ENCODE assay signal across 11 cellular contexts in the genomic region with DNA sequence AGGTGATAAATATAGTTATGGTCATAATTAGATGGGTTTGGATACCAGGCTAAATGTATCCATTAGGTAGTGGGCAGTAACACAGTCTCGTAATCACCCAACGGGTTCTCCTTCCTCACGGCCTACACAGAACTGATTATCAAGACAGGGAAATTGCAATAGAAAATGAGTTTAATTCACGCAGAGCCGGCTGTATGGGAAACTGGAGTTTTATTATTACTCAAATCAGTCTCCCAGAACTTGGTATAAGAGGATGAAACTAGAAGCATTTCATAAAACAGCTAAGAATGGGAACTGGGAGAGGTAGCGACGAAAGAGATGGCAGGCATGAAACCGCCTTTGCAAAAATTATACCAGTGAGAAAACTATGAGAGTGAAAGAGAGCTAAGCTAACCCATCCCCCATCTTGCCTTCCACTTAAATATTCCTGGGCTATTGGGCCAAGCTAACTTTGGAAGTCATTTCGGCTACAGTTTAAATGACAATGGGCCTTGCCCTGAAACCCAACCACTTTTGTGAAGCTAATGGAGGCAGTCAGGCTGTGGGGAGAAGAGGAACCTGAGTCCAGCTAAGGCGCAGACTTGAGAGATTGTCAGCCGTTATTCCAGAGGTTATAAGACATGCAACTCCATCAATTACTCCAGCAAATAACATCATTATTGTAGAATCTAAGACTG. TPM values are rescaled to one million over a fixed set of nuclear protein-coding genes. Genes with fewer than 3 reads are reported as not detected.
A peak's percentile ranks its signal among the peaks of the same experiment; 100 is the strongest.
DNase-seq lines count a peak whose midpoint lies in the region; ATAC-seq and TF ChIP-seq lines count a peak whose summit lies in the region.
"Had no signal": no experiment of that assay in that cellular context is flagged by ENCODE, and none has a peak within 500 bp of the region (broad histone marks: within the 10 kb centered on the region; RNA-seq: fewer than 3 reads in every experiment).

No MANE protein-coding gene starts in this region.

- H3K4me3 ChIP-seq in GM23338 = peak overlapping the region; percentile 42
- no peak overlapping the region for H3K4me3 ChIP-seq in mesendoderm (ENCODE audit: low read length)
- H3K4me3 ChIP-seq: Peyer's patch had no signal

- peak overlapping the region; percentile 98 for H3K27ac Mint-ChIP-seq in GM23338
- H3K27ac Mint-ChIP-seq: nephron progenitor cell had no signal

- H3K4me1 ChIP-seq in GM23338 (ENCODE audit: insufficient read depth) = peaks cover 55% of the 10 kb centered on the region
- H3K4me1 ChIP-seq in mesendoderm (ENCODE audit: control insufficient read depth, low read depth, low read length) = peaks cover 2% of the 10 kb centered on the region
- H3K4me1 ChIP-seq: Peyer's patch had no signal

- H3K18ac ChIP-seq in mesendoderm (ENCODE audit: low read length) = peak overlapping the region; percentile 5

- no peak overlapping the region for H2AFZ ChIP-seq in GM23338

- H3K4me3 Mint-ChIP-seq in GM23338 = peak overlapping the region; percentile 63
- H3K4me3 Mint-ChIP-seq: nephron progenitor cell had no signal

- H2BK120ac ChIP-seq in mesendoderm (ENCODE audit: low read depth, low read length) = no peak overlapping the region

- H3K4me2 ChIP-seq in GM23338 (peak overlapping the region; percentile 67), mesendoderm (ENCODE audit: low read length) (no peak overlapping the region)

- H2AK5ac ChIP-seq in mesendoderm (ENCODE audit: low read length) = no peak overlapping the region

- no peak overlapping the region for H3K23ac ChIP-seq in mesendoderm (ENCODE audit: low read length)

- H3K27ac ChIP-seq in GM23338 (ENCODE audit: low read depth) (peak overlapping the region; percentile 98), mesendoderm (ENCODE audit: low read depth, low read length) (no peak overlapping the region)
- H3K27ac ChIP-seq: Peyer's patch had no signal

- H3K27me3 Mint-ChIP-seq in GM23338 (ENCODE audit: insufficient read depth, low read depth, poor library complexity) = peaks cover 7% of the 10 kb centered on the region

- no peak for TF ChIP-seq CTCF in GM23338 (conservative IDR thresholded peaks at IDR 0.05; ENCODE audit: low read depth in 2 of 2)

- H3F3A ChIP-seq in GM23338 (replicated peaks; ENCODE audit: low read depth) = 0 out of 2 replicates have a peak, but pooled peaks cover 7% of the 10 kb centered on the region

- no peak overlapping the region for H3K56ac ChIP-seq in mesendoderm (ENCODE audit: low read length)

- peaks cover 75% of the 10 kb centered on the region for H3K79me2 ChIP-seq in GM23338 (replicated peaks; ENCODE audit: insufficient read depth)
- H3K79me2 ChIP-seq in mesendoderm (ENCODE audit: control insufficient read depth, insufficient read depth, low read length) = no peaks in the 10 kb centered on the region

- peak; percentile 66 for ATAC-seq in GM19023 (IDR thresholded peaks at IDR 0.05; ENCODE audit: unreplicated experiment)
- ATAC-seq in GM23338 = peak; percentile 81
- peak; percentile 64 for ATAC-seq in HG03378 (IDR thresholded peaks at IDR 0.05; ENCODE audit: unreplicated experiment)

- no peak overlapping the region for H4K8ac ChIP-seq in mesendoderm (ENCODE audit: low read depth, low read length)

- no peak overlapping the region for H4K5ac ChIP-seq in mesendoderm (ENCODE audit: low read length)

- no peak overlapping the region for H2BK15ac ChIP-seq in mesendoderm (replicated peaks; ENCODE audit: low read depth)

- DNase-seq in GM23338 (ENCODE audit: low spot score) = peak; percentile 92
- DNase-seq in mesendoderm = no peak
- no peak for DNase-seq in hippocampal formation (lab: John Stamatoyannopoulos, UW)
- no peak for DNase-seq in activated naive CD4-positive, alpha-beta T cell treated with anti-CD3 and anti-CD28 coated beads, Interleukin-2, amount 50 U/mL, for 16 hours
- DNase-seq in NK-92 treated with Interleukin-12 subunit alpha and Interleukin-12 subunit beta, amount 100 ng/mL, for 24 hours (lab: John Stamatoyannopoulos, UW) = no peak
- DNase-seq: kidney, NCI-H1417 treated with DMSO at 0.1 percent for 48 hours, nephron progenitor cell, Peyer's patch had no signal

- H3K9ac ChIP-seq in mesendoderm (ENCODE audit: low read length) = no peak overlapping the region

- no peaks in the 10 kb centered on the region for H3K27me3 ChIP-seq in GM23338 (ENCODE audit: insufficient read depth)
- H3K27me3 ChIP-seq in mesendoderm (ENCODE audit: insufficient read depth, low read length, poor library complexity) = no peaks in the 10 kb centered on the region
- H3K27me3 ChIP-seq: Peyer's patch had no signal

- no peaks in the 10 kb centered on the region for H3K9me2 ChIP-seq in GM23338 (ENCODE audit: insufficient read depth)

- WGBS in mesendoderm (ENCODE audit: extremely low coverage, insufficient coverage, low lambda C conversion rate) = no CpG with 5 or more reads among the region's 11 CpGs

- H3K36me3 Mint-ChIP-seq in GM23338 (ENCODE audit: low read depth) = peaks cover 79% of the 10 kb centered on the region

- peaks cover 6% of the 10 kb centered on the region; the same call in 1 of the 3 replicates for H3K9me3 Mint-ChIP-seq in GM23338

- peaks cover 3% of the 10 kb centered on the region for H3K79me1 ChIP-seq in mesendoderm (ENCODE audit: low read length)

- H3K36me3 ChIP-seq in GM23338 (ENCODE audit: insufficient read depth) (peaks cover 27% of the 10 kb centered on the region; the same call in 1 of the 2 replicates), mesendoderm (ENCODE audit: control insufficient read depth, insufficient read depth, low read length) (peaks cover 2% of the 10 kb centered on the region)

- no peak overlapping the region for H2BK5ac ChIP-seq in mesendoderm (ENCODE audit: low read length)

- H4K20me1 ChIP-seq in GM23338 (replicated peaks; ENCODE audit: insufficient read depth) = no peaks in the 10 kb centered on the region

- H3K4me1 Mint-ChIP-seq in GM23338 = peaks cover 74% of the 10 kb centered on the region
- H3K4me1 Mint-ChIP-seq: nephron progenitor cell had no signal

- no peak overlapping the region for H3K4ac ChIP-seq in mesendoderm (ENCODE audit: low read depth, low read length)

TF ChIP-seq in GM23338, 12 proteins besides CTCF, POLR2A, EP300 and RAD21:
- TF ChIP-seq EZH2 (IDR thresholded peaks at IDR 0.05; ENCODE audit: low read depth, unreplicated experiment) (no peak), NANOG (IDR thresholded peaks at IDR 0.05; ENCODE audit: borderline replicate concordance) (peak; percentile 75)

RNA-seq across cellular contexts. Expression of a gene that starts 29.6 kb away (rescaled TPM):
- 396 and 408 TPM in 2 replicates for total RNA-seq in GM23338 (2014; rRNA removed; shearing (Covaris generic))
- polyA plus RNA-seq in GM23338 (2016; fragmentation: Nextera tagmentation; extraction: Ambion mirVana) = 432 and 444 TPM in 2 replicates
- 274 TPM for polyA plus RNA-seq in mesendoderm (2013, experiment 1 of 2)
- 280 TPM for polyA plus RNA-seq in mesendoderm (2013, experiment 2 of 2)
